ENCODE assay signal across 9 cellular contexts in the genomic region with DNA sequence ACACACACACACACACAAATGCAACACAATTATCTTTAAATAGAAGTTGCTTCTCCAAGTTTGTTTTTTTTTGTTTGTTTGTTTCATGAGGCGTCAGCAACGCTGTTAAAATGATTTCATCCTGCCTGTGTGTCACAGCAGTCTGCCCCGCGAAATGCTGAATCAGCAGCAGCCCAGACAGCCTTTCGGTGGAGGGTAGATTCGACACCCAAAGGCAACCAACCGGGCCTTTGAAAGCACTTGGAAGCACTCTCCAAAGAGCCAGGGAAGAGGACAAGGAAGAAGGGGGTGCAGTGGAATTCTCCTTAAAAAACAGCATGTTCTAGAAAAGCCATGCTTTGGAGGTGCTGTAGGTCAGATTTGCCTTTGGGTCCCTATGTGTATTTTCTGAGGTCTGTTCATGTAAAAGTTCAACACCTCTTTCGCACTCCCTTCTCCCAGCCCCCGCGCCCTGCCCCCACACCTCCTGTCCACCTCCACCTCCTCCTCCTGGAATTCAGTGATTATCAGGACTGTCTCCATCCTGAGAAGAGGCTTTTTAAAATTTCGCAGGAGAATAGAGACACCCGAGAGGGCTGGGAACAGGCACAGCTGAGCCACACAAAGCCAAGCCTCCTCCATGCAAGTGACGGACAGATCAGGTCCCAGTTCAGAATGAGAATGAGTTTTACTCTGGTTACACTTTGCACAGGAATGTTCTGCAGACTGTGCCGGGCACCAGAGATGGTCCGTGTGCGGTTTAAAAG.
A peak's percentile ranks its signal among the peaks of the same experiment; 100 is the strongest.
DNase-seq lines count a peak whose midpoint lies in the region; ATAC-seq and TF ChIP-seq lines count a peak whose summit lies in the region.
"Had no signal": no experiment of that assay in that cellular context is flagged by ENCODE, and none has a peak within 500 bp of the region (broad histone marks: within the 10 kb centered on the region; RNA-seq: fewer than 3 reads in every experiment).

No MANE protein-coding gene starts in this region.

- H3K4me1 ChIP-seq in OCI-LY1 (ENCODE audit: insufficient read depth, low read length, severe bottlenecking): peaks cover 88% of the 10 kb centered on the region
- H3K4me1 ChIP-seq in neuron (ENCODE audit: insufficient read depth, low read length): peaks cover 47% of the 10 kb centered on the region

- H3K4me2 ChIP-seq in OCI-LY1 (ENCODE audit: low read length): peak overlapping the region; percentile 44

- peak overlapping the region; percentile 59 for H3K9ac ChIP-seq in OCI-LY1 (ENCODE audit: low read length)

- H2AFZ ChIP-seq in OCI-LY1 (ENCODE audit: low read length) (no peak overlapping the region), neuron (ENCODE audit: low read depth, low read length) (peak overlapping the region; percentile 48)

- no peak for TF ChIP-seq CTCF in OCI-LY1 (IDR thresholded peaks at IDR 0.05; ENCODE audit: low read length)

- no peak for ATAC-seq in GM18873 (IDR thresholded peaks at IDR 0.05; ENCODE audit: low FRiP score, unreplicated experiment)

- H3K4me3 ChIP-seq in OCI-LY1 (ENCODE audit: low read depth, low read length, poor library complexity, severe bottlenecking) (peak overlapping the region; percentile 8), neuron (ENCODE audit: low read length) (peak overlapping the region; percentile 32)

- H3F3A ChIP-seq in OCI-LY1 (ENCODE audit: insufficient read depth, low read length): no peaks in the 10 kb centered on the region

- H3K79me2 ChIP-seq in OCI-LY1 (ENCODE audit: insufficient read depth, low read length): no peaks in the 10 kb centered on the region

- H3K27me3 ChIP-seq in OCI-LY1 (ENCODE audit: insufficient read depth, low read length) (no peaks in the 10 kb centered on the region), neuron (ENCODE audit: insufficient read depth, low read length) (no peaks in the 10 kb centered on the region)

- H3K27ac ChIP-seq in OCI-LY1 (ENCODE audit: low read depth, low read length, poor library complexity, severe bottlenecking): peak overlapping the region; percentile 94

- DNase-seq in AG08395 (ENCODE audit: low spot score) (peak; percentile 40), fibroblast of peridontal ligament (ENCODE audit: extremely low read depth) (peak; percentile 29), NCI-H774 (lab: John Stamatoyannopoulos, UW) (no peak), superior temporal gyrus (ENCODE audit: extremely low spot score) (no peak)
- no peak for DNase-seq in stimulated activated CD4-positive, alpha-beta T cell treated with anti-CD3 and anti-CD28 coated beads, Interleukin-2, amount 100 ng/mL, for 24 hours
- DNase-seq: RPMI8226 had no signal

- H3K9me2 ChIP-seq in OCI-LY1 (ENCODE audit: low read depth, low read length): no peaks in the 10 kb centered on the region

- no peaks in the 10 kb centered on the region for H3K9me3 ChIP-seq in OCI-LY1 (ENCODE audit: low read length)
- H3K9me3 ChIP-seq in neuron (ENCODE audit: low read length): no peaks in the 10 kb centered on the region

- H3K36me3 ChIP-seq in OCI-LY1 (ENCODE audit: insufficient read depth, low read length): no peaks in the 10 kb centered on the region
- no peaks in the 10 kb centered on the region for H3K36me3 ChIP-seq in neuron (ENCODE audit: insufficient read depth, low read length)

- no peaks in the 10 kb centered on the region for H4K20me1 ChIP-seq in OCI-LY1 (ENCODE audit: insufficient read depth, low read length)

Comparison
In these comparisons a context has a peak if more than half of its experiments do, and no peak if none do; other contexts are left out.
1. DNase-seq: peak in AG08395 (single experiment) and fibroblast of peridontal ligament (single experiment); none in NCI-H774 (single experiment), stimulated activated CD4-positive, alpha-beta T cell treated with anti-CD3 and anti-CD28 coated beads, Interleukin-2, amount 100 ng/mL, for 24 hours (0 of 2) and superior temporal gyrus (single experiment).